Comparison of ENCODE assay signal across 19 cellular contexts in the genomic region with DNA sequence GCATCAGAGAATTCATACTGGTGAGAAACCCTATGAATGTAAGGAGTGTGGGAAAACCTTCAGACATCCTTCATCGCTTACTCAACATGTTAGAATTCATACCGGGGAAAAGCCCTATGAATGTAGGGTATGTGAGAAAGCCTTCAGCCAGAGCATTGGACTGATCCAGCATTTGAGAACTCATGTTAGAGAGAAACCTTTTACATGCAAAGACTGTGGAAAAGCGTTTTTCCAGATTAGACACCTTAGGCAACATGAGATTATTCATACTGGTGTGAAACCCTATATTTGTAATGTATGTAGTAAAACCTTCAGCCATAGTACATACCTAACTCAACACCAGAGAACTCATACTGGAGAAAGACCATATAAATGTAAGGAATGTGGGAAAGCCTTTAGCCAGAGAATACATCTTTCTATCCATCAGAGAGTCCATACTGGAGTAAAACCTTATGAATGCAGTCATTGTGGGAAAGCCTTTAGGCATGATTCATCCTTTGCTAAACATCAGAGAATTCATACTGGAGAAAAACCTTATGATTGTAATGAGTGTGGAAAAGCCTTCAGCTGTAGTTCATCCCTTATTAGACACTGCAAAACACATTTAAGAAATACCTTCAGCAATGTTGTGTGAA. TPM values are rescaled to one million over a fixed set of nuclear protein-coding genes. Genes with fewer than 3 reads are reported as not detected.
DNase-seq lines count a peak whose midpoint lies in the region; ATAC-seq, FAIRE-seq and TF ChIP-seq lines count a peak whose summit lies in the region.
"Had no signal": no experiment of that assay in that cellular context is flagged by ENCODE, and none has a peak within 500 bp of the region (broad histone marks: within the 10 kb centered on the region; RNA-seq: fewer than 3 reads in every experiment).

No MANE protein-coding gene starts in this region.

- no peaks in the 10 kb centered on the region for H4K20me1 ChIP-seq in GM12878 (ENCODE audit: control insufficient read depth, insufficient read depth)

- TF ChIP-seq CTCF in GM12878 (IDR thresholded peaks at IDR 0.05 in 2 of 3, conservative IDR thresholded peaks at IDR 0.05 in 1 of 3; ENCODE audit: control insufficient read depth in 2 of 3, extremely low read depth in 1 of 3, insufficient read depth in 1 of 3, low read depth in 3 of 3, low read length in 3 of 3) (no peak), omental fat pad (IDR thresholded peaks at IDR 0.05) (no peak)

- H3K27ac ChIP-seq in GM12878 (ENCODE audit: control insufficient read depth, insufficient read depth) = no peak overlapping the region
- no peak overlapping the region for H3K27ac ChIP-seq in mesendoderm (ENCODE audit: low read depth, low read length)
- H3K27ac ChIP-seq: 22Rv1, C4-2B, cardiac muscle cell had no signal

- CTCF ChIA-PET in GM12878 (lab: Yijun Ruan, JAX) = no interaction called here

- H2BK15ac ChIP-seq in mesendoderm (replicated peaks; ENCODE audit: low read depth) = no peak overlapping the region

- peaks cover 61% of the 10 kb centered on the region for H3K9me3 ChIP-seq in GM12878 (replicated peaks; ENCODE audit: control insufficient read depth, insufficient read depth, low read length)

- H3K18ac ChIP-seq in mesendoderm (ENCODE audit: low read length) = no peak overlapping the region

- DNase-seq in DMS53 (lab: John Stamatoyannopoulos, UW) (peak; percentile 49), DMS53 treated with DMSO at 0.1 percent for 48 hours (lab: John Stamatoyannopoulos, UW; ENCODE audit: unreplicated experiment) (no peak), M059J (ENCODE audit: low read depth) (peak; percentile 10), GM12878 (ENCODE audit: low read depth, low spot score) (no peak), mesendoderm (peak; percentile 36), germinal center (ENCODE audit: low spot score) (no peak), NCI-H2196 (lab: John Stamatoyannopoulos, UW; ENCODE audit: unreplicated experiment) (no peak), omental fat pad (ENCODE audit: low spot score) (no peak)
- DNase-seq: activated CD4-positive, CD25-positive, alpha-beta regulatory T cell; hippocampal formation; NCI-H1092; NCI-H2171; NK-92 treated with Interleukin-12 subunit alpha and Interleukin-12 subunit beta, amount 100 ng/mL, for 24 hours; Right ventricle myocardium superior; stimulated activated CD4-positive, alpha-beta T cell treated with anti-CD3 and anti-CD28 coated beads, Interleukin-15, amount 100 ng/mL, for 24 hours; stimulated activated naive CD4-positive, alpha-beta T cell treated with Interleukin-2 at 50 U/mL for 16 hours had no signal

- H2BK120ac ChIP-seq in mesendoderm (ENCODE audit: low read depth, low read length) = no peak overlapping the region

- no peak overlapping the region for H4K5ac ChIP-seq in mesendoderm (ENCODE audit: low read length)

- no peak overlapping the region for H3K23ac ChIP-seq in mesendoderm (ENCODE audit: low read length)

- no peaks in the 10 kb centered on the region for H3K79me2 ChIP-seq in GM12878 (ENCODE audit: control insufficient read depth, insufficient read depth, low read length)
- H3K79me2 ChIP-seq in mesendoderm (ENCODE audit: control insufficient read depth, insufficient read depth, low read length) = no peaks in the 10 kb centered on the region

- TF ChIP-seq RAD21 in GM12878 (IDR thresholded peaks at IDR 0.05; ENCODE audit: insufficient read depth, low read depth, low read length) = no peak

- in situ Hi-C loops in GM12878 (cut with MboI) = no loop called here

- H3K4ac ChIP-seq in mesendoderm (ENCODE audit: low read depth, low read length) = no peak overlapping the region

- BruUV-seq in GM12878 (replicated peaks; lab: Mats Ljungman, UMichigan) = no TSS peak

- no peak overlapping the region for H2AFZ ChIP-seq in GM12878 (ENCODE audit: control insufficient read depth, low read depth, low read length)

- no peak overlapping the region for H2BK5ac ChIP-seq in mesendoderm (ENCODE audit: low read length)

- H3K36me3 ChIP-seq in GM12878 (ENCODE audit: control insufficient read depth in 2 of 2, insufficient read depth in 2 of 2, low read length in 1 of 2) (no peaks in the 10 kb centered on the region; a peak in 2 of 4 replicates), mesendoderm (ENCODE audit: control insufficient read depth, insufficient read depth, low read length) (peaks cover 1% of the 10 kb centered on the region)
- H3K36me3 ChIP-seq: cardiac muscle cell had no signal

- H3K9ac ChIP-seq in GM12878 (ENCODE audit: control insufficient read depth, insufficient read depth, low read length) = no peak overlapping the region
- no peak overlapping the region for H3K9ac ChIP-seq in mesendoderm (ENCODE audit: low read length)

- H3K27me3 ChIP-seq in GM12878 (replicated peaks in 1 of 2; ENCODE audit: control insufficient read depth in 2 of 2, insufficient read depth in 2 of 2, low read length in 1 of 2) = no peaks in the 10 kb centered on the region
- H3K27me3 ChIP-seq in mesendoderm (ENCODE audit: insufficient read depth, low read length, poor library complexity) = no peaks in the 10 kb centered on the region
- H3K27me3 ChIP-seq: cardiac muscle cell had no signal

- no peak overlapping the region for H2AK5ac ChIP-seq in mesendoderm (ENCODE audit: low read length)

- no peak for TF ChIP-seq POLR2A in GM12878 (IDR thresholded peaks at IDR 0.05; ENCODE audit: low read depth, low read length)

- H3K79me1 ChIP-seq in mesendoderm (ENCODE audit: low read length) = no peaks in the 10 kb centered on the region

- no peak overlapping the region for H4K8ac ChIP-seq in mesendoderm (ENCODE audit: low read depth, low read length)

- WGBS in GM12878 (ENCODE audit: insufficient coverage, insufficient replicate concordance, low lambda C conversion rate, missing lambda C conversion rate) = 69% methylated on average over 3 of the region's 3 CpGs
- no CpG with 5 or more reads among the region's 3 CpGs for WGBS in mesendoderm (ENCODE audit: extremely low coverage, insufficient coverage, low lambda C conversion rate)

- H3K56ac ChIP-seq in mesendoderm (ENCODE audit: low read length) = no peak overlapping the region

- no peak for TF ChIP-seq EP300 in GM12878 (IDR thresholded peaks at IDR 0.05; ENCODE audit: borderline replicate concordance in 1 of 2, control insufficient read depth in 1 of 2, low read depth in 2 of 2, low read length in 2 of 2)

- intact Hi-C loops in GM12878 (cut with micrococcal nuclease; ENCODE audit: unreplicated experiment) = no loop called here

- FAIRE-seq in GM12878 (lab: Jason Lieb, UNC) = no peak

- H3K4me1 ChIP-seq in GM12878 (ENCODE audit: control insufficient read depth, insufficient read depth, low read length) (no peaks in the 10 kb centered on the region), mesendoderm (ENCODE audit: control insufficient read depth, low read depth, low read length) (no peaks in the 10 kb centered on the region)

- POLR2A ChIA-PET in GM12878 (lab: Charles Lee) = no interaction called here

- H3K4me3 ChIP-seq in GM12878 = no peak overlapping the region
- H3K4me3 ChIP-seq in mesendoderm (ENCODE audit: low read length) = no peak overlapping the region
- H3K4me3 ChIP-seq: cardiac muscle cell had no signal

- H3K4me2 ChIP-seq in GM12878 (ENCODE audit: control insufficient read depth, insufficient read depth) (no peak overlapping the region), mesendoderm (ENCODE audit: low read length) (no peak overlapping the region)

- ATAC-seq in GM12878 = no peak
- no peak for ATAC-seq in omental fat pad (ENCODE audit: low FRiP score)

- RAD21 ChIA-PET in GM12878 (lab: Charles Lee; ENCODE audit: unreplicated experiment) = no interaction called here

- SMC1A ChIA-PET in GM12878 (lab: Charles Lee; ENCODE audit: uncharacterized antibody, unreplicated experiment) = no interaction called here

RNA-seq across cellular contexts. Expression of gene ZFP69B, which starts 12.8 kb away (rescaled TPM):
- total RNA-seq in M059J (2014; rRNA removed; shearing (Covaris generic)) = 2.2 and 2.5 TPM in 2 replicates
- 13.7 and 13.8 TPM in 2 replicates for total RNA-seq in GM12878 (2013; cell fraction: nucleolus; rRNA removed)
- total RNA-seq in GM12878 (2014; rRNA removed) (3.5 and 4.4 TPM in 2 replicates), GM12878 (2014; rRNA removed; fragmentation: Illumina TruSeq; extraction: Trizol) (5.7 and 6.6 TPM in 2 replicates), GM12878 (2021) (4.4 and 4.7 TPM in 2 replicates), omental fat pad (1 to 10 TPM in 3 of 4 donors, under 1 TPM in 1; 0.56 to 1.9 (median 1.2) TPM)
- 1.2 TPM for polyA plus RNA-seq in GM12878 (2011; ENCODE audit: low read depth)
- polyA plus RNA-seq in GM12878 (2011; rRNA removed) (5.4 and 8.3 TPM in 2 replicates), GM12878 (2014; fragmentation: Illumina TruSeq; extraction: Trizol) (5.4 and 6.1 TPM in 2 replicates), GM12878 (2014; fragmentation: Nextera tagmentation; extraction: Ambion mirVana) (1 to 10 TPM; 1.3 to 1.4 TPM), GM12878 (2014; rRNA removed) (2.7 TPM in 2 replicates), GM12878 (2016; fragmentation: Nextera tagmentation; extraction: Ambion mirVana) (1 to 10 TPM; 3.1 to 3.3 TPM)
- polyA plus RNA-seq in GM12878 (2011; cell fraction: cytosol; rRNA removed) = 2.4 and 2.5 TPM in 2 replicates
- polyA plus RNA-seq in GM12878 (2011; cell fraction: nucleus; rRNA removed) = 4.1 and 4.3 TPM in 2 replicates
- 2.2 and 2.3 TPM in 2 replicates for polyA plus RNA-seq in GM12878 (2012)
- polyA minus RNA-seq in GM12878 (2011; rRNA and poly(A)+ RNA removed) = 5.0 and 5.2 TPM in 2 replicates
- 1.8 and 2.0 TPM in 2 replicates for polyA minus RNA-seq in GM12878 (2011; cell fraction: cytosol; rRNA and poly(A)+ RNA removed)
- polyA minus RNA-seq in GM12878 (2011; cell fraction: nucleus; rRNA and poly(A)+ RNA removed) = 2.4 and 4.2 TPM in 2 replicates
- polyA plus RNA-seq in mesendoderm (2013, experiment 1 of 2) = 4.9 TPM
- polyA plus RNA-seq in mesendoderm (2013, experiment 2 of 2) = 4.7 TPM

RNA-seq across cellular contexts. Expression of gene ZFP69, which starts 14.0 kb away (rescaled TPM):
- total RNA-seq in M059J (2014; rRNA removed; shearing (Covaris generic)) = 3.6 and 4.4 TPM in 2 replicates
- 6.6 and 8.2 TPM in 2 replicates for total RNA-seq in GM12878 (2013; cell fraction: nucleolus; rRNA removed)
- total RNA-seq in GM12878 (2014; rRNA removed) (3.7 and 4.3 TPM in 2 replicates), GM12878 (2014; rRNA removed; fragmentation: Illumina TruSeq; extraction: Trizol) (6.2 and 6.4 TPM in 2 replicates), GM12878 (2021) (4.3 and 4.4 TPM in 2 replicates), omental fat pad (1 to 10 TPM; 1.1 to 5.2 (median 2.6) TPM)
- 1.8 TPM for polyA plus RNA-seq in GM12878 (2011; ENCODE audit: low read depth)
- polyA plus RNA-seq in GM12878 (2011; rRNA removed) (1.9 and 3.3 TPM in 2 replicates), GM12878 (2014; fragmentation: Illumina TruSeq; extraction: Trizol) (6.0 and 6.6 TPM in 2 replicates), GM12878 (2014; fragmentation: Nextera tagmentation; extraction: Ambion mirVana) (1 to 10 TPM; 2.1 to 2.8 TPM), GM12878 (2014; rRNA removed) (3.7 and 4.5 TPM in 2 replicates), GM12878 (2016; fragmentation: Nextera tagmentation; extraction: Ambion mirVana) (1 to 10 TPM; 3.6 TPM)
- polyA plus RNA-seq in GM12878 (2011; cell fraction: cytosol; rRNA removed) = 0.85 and 1.0 TPM in 2 replicates
- polyA plus RNA-seq in GM12878 (2011; cell fraction: nucleus; rRNA removed) = 1.1 TPM in 2 replicates
- polyA plus RNA-seq in GM12878 (2012) = 3.0 and 3.5 TPM in 2 replicates
- polyA minus RNA-seq in GM12878 (2011; rRNA and poly(A)+ RNA removed) = 1.0 and 1.2 TPM in 2 replicates
- 0.53 and 0.62 TPM in 2 replicates for polyA minus RNA-seq in GM12878 (2011; cell fraction: cytosol; rRNA and poly(A)+ RNA removed)
- 0.57 and 0.85 TPM in 2 replicates for polyA minus RNA-seq in GM12878 (2011; cell fraction: nucleus; rRNA and poly(A)+ RNA removed)
- polyA plus RNA-seq in mesendoderm (2013, experiment 1 of 2) = 2.8 TPM
- 2.9 TPM for polyA plus RNA-seq in mesendoderm (2013, experiment 2 of 2)

RNA-seq across cellular contexts. Expression of gene EXO5, which starts 45.5 kb away (rescaled TPM):
- 13.8 and 15.9 TPM in 2 replicates for total RNA-seq in M059J (2014; rRNA removed; shearing (Covaris generic))
- total RNA-seq in GM12878 (2013; cell fraction: nucleolus; rRNA removed) = 13.3 and 17.7 TPM in 2 replicates
- 8.6 and 9.9 TPM in 2 replicates for total RNA-seq in GM12878 (2014; rRNA removed)
- total RNA-seq in GM12878 (2014; rRNA removed; fragmentation: Illumina TruSeq; extraction: Trizol) = 8.1 and 8.7 TPM in 2 replicates
- 6.1 and 6.5 TPM in 2 replicates for total RNA-seq in GM12878 (2021)
- 12.1 TPM for polyA plus RNA-seq in GM12878 (2011; ENCODE audit: low read depth)
- polyA plus RNA-seq in GM12878 (2011; rRNA removed) = 8.5 and 10.6 TPM in 2 replicates
- polyA plus RNA-seq in GM12878 (2011; cell fraction: cytosol; rRNA removed) = 4.7 and 5.3 TPM in 2 replicates
- 8.5 and 8.7 TPM in 2 replicates for polyA plus RNA-seq in GM12878 (2011; cell fraction: nucleus; rRNA removed)
- polyA plus RNA-seq in GM12878 (2012) = 6.5 and 7.9 TPM in 2 replicates
- polyA plus RNA-seq in GM12878 (2014; fragmentation: Illumina TruSeq; extraction: Trizol) = 8.9 and 13.2 TPM in 2 replicates
- 1 to 10 TPM; 2.1 to 3.7 TPM for polyA plus RNA-seq in GM12878 (2014; fragmentation: Nextera tagmentation; extraction: Ambion mirVana)
- 6.5 and 8.8 TPM in 2 replicates for polyA plus RNA-seq in GM12878 (2014; rRNA removed)
- polyA plus RNA-seq in GM12878 (2016; fragmentation: Nextera tagmentation; extraction: Ambion mirVana) = 10 to 100 TPM in 1 of 2 experiments, 1 to 10 TPM in 1; 7.6 to 10.1 TPM
- polyA minus RNA-seq in GM12878 (2011; rRNA and poly(A)+ RNA removed) = 8.3 and 9.0 TPM in 2 replicates
- 2.9 and 4.0 TPM in 2 replicates for polyA minus RNA-seq in GM12878 (2011; cell fraction: cytosol; rRNA and poly(A)+ RNA removed)
- polyA minus RNA-seq in GM12878 (2011; cell fraction: nucleus; rRNA and poly(A)+ RNA removed) = 5.1 and 7.1 TPM in 2 replicates
- polyA plus RNA-seq in mesendoderm (2013, experiment 1 of 2) = 6.5 TPM
- 6.2 TPM for polyA plus RNA-seq in mesendoderm (2013, experiment 2 of 2)
- total RNA-seq in omental fat pad = 1 to 10 TPM; 3.9 to 9.1 (median 6.5) TPM

Comparison
In these comparisons a context has a peak if more than half of its experiments do, and no peak if none do; other contexts are left out.
1. DNase-seq: peak in DMS53 (single experiment), M059J (single experiment) and mesendoderm (single experiment); none in DMS53 treated with DMSO at 0.1 percent for 48 hours (single experiment), GM12878 (single experiment), germinal center (single experiment), NCI-H2196 (single experiment) and omental fat pad (single experiment).